Comparison of ENCODE assay signal across 8 cellular contexts in genomic region chr6:25489399-25489798, GRCh38.
"Had no signal": no experiment of that assay in that cellular context is flagged by ENCODE, and none has a peak within 500 bp of the region (broad histone marks: within the 10 kb centered on the region; RNA-seq: fewer than 3 reads in every experiment).

No MANE protein-coding gene starts in this region.

- H3K36me3 Mint-ChIP-seq: WTC11 had no signal

- H3K4me3 Mint-ChIP-seq: activated CD4-positive, alpha-beta T cell treated with anti-CD3 and anti-CD28 coated beads, Interleukin-2, amount 10 ng/mL, durations not matched to agents 24 days and 14 days; activated naive CD4-positive, alpha-beta T cell treated with anti-CD3 and anti-CD28 coated beads for 36 hours; WTC11 had no signal

- H3K36me3 ChIP-seq: ovary had no signal

- FAIRE-seq: colon, urothelium cell line had no signal

- H3K9me3 ChIP-seq: ovary, stomach had no signal

- H3K27me3 ChIP-seq: cardiac muscle cell, ovary, stomach had no signal

- H3K27me3 Mint-ChIP-seq: activated CD4-positive, alpha-beta T cell treated with anti-CD3 and anti-CD28 coated beads, Interleukin-2, amount 10 ng/mL, durations not matched to agents 24 days and 14 days had no signal

- H3K4me3 ChIP-seq: cardiac muscle cell, ovary, stomach had no signal

- H3K9me3 Mint-ChIP-seq: activated CD4-positive, alpha-beta T cell treated with anti-CD3 and anti-CD28 coated beads, Interleukin-2, amount 10 ng/mL, durations not matched to agents 24 days and 14 days; activated naive CD4-positive, alpha-beta T cell treated with anti-CD3 and anti-CD28 coated beads for 36 hours; WTC11 had no signal

- H3K27ac Mint-ChIP-seq: activated CD4-positive, alpha-beta T cell treated with anti-CD3 and anti-CD28 coated beads, Interleukin-2, amount 10 ng/mL, durations not matched to agents 24 days and 14 days; activated naive CD4-positive, alpha-beta T cell treated with anti-CD3 and anti-CD28 coated beads for 36 hours had no signal

- H3K27ac ChIP-seq: ovary had no signal
